In the genomic region with DNA sequence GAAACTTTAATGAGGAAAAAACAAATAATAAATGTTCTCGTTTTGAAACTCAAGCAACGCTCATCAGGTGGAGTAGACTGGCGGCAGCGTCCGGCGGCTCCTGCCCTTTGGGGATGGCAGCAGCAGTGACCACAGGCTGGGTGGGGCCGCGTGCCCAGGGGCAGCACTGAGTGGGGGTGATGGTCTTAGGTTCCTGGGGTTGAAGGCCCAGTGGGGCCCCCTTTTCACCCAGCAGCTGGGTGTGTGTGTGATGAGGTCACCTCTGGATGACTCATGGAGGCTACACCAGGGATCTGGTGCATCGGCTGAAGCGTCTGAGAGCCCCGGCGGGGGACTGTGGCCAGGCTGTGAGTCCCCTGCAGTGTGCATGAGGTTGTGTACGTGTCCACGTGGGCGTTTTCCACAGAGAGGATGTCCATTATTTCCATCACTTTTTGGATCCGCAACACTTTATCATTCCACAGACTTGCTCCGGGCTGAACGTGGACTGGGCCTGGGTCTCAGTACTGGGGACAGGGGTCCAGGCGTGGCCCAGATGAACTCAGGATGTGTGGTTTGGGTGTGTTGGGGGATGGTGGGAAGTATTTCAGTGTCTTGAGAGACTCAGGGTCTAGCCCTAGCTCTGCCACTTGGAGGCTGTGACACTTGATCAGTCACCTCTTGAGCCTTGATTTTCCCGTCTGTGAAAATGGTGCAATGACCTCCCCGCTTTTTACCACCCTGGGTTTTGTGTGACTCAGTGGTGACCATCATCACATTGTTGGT, we compare ENCODE assay signal across 8 cellular contexts. TPM values are rescaled to one million over a fixed set of nuclear protein-coding genes. Genes with fewer than 3 reads are reported as not detected.
DNase-seq lines count a peak whose midpoint lies in the region; ATAC-seq, FAIRE-seq and TF ChIP-seq lines count a peak whose summit lies in the region.

No MANE protein-coding gene starts in this region.

- peaks cover 37 to 45% of the 10 kb centered on the region in 2 donors for H3K36me3 Mint-ChIP-seq in CD4-positive, alpha-beta memory T cell
- H3K36me3 Mint-ChIP-seq in progenitor cell of endocrine pancreas (ENCODE audit: insufficient read depth), result no peaks in the 10 kb centered on the region

- intact Hi-C loops in CD4-positive, alpha-beta memory T cell (cut with micrococcal nuclease), result no loop called here

- H3K9me3 Mint-ChIP-seq in CD4-positive, alpha-beta memory T cell, result no peaks in the 10 kb centered on the region
- no peaks in the 10 kb centered on the region for H3K9me3 Mint-ChIP-seq in progenitor cell of endocrine pancreas (ENCODE audit: low read depth)

- no peak overlapping the region for H3K27ac ChIP-seq in CD4-positive, alpha-beta memory T cell (ENCODE audit: low read depth, low read length)

- CTCF ChIA-PET in CD4-positive, alpha-beta memory T cell (lab: Charles Lee; ENCODE audit: partially characterized antibody), result interaction anchor here (0.9 to 1.5 kb wide), 2 partner anchors 40 to 65 kb away, joined by 3 to 4 read pairs; no protein-coding TSS in a partner anchor

- TF ChIP-seq POLR2A in NB4 (IDR thresholded peaks at IDR 0.05; ENCODE audit: extremely low read depth, insufficient read length), result no peak
- TF ChIP-seq POLR2A in GM12891 (IDR thresholded peaks at IDR 0.05; ENCODE audit: low read depth, low read length), result no peak

- peaks cover 28 to 87% (median 56%) of the 10 kb centered on the region in 4 donors for H3K4me1 Mint-ChIP-seq in CD4-positive, alpha-beta memory T cell
- peaks cover 7% of the 10 kb centered on the region for H3K4me1 Mint-ChIP-seq in progenitor cell of endocrine pancreas (ENCODE audit: low read depth)

- no peaks in the 10 kb centered on the region for H3K27me3 ChIP-seq in CD4-positive, alpha-beta memory T cell (ENCODE audit: insufficient read depth, low read length)

- H3K4me3 ChIP-seq in CD4-positive, alpha-beta memory T cell (ENCODE audit: low read length in 2 of 2), result no peak overlapping the region
- no peak overlapping the region for H3K4me3 ChIP-seq in NB4 (ENCODE audit: low read depth, low read length)

- no peaks in the 10 kb centered on the region for H3K27me3 Mint-ChIP-seq in CD4-positive, alpha-beta memory T cell
- peaks cover 9% of the 10 kb centered on the region for H3K27me3 Mint-ChIP-seq in progenitor cell of endocrine pancreas

- no peak for FAIRE-seq in GM12891 (lab: Jason Lieb, UNC)

- POLR2A ChIA-PET in CD4-positive, alpha-beta memory T cell (lab: Charles Lee; ENCODE audit: partially characterized antibody), result interaction anchor here (22.9 kb wide), 1 partner anchor 15 kb away, joined by 615 read pairs; a partner anchor contains a TSS

- no peak for DNase-seq in CD4-positive, alpha-beta memory T cell
- DNase-seq in NB4 (ENCODE audit: low read depth) (peak; percentile 67), dermis blood vessel endothelial cell (peak; percentile 52), progenitor cell of endocrine pancreas (ENCODE audit: low spot score, unreplicated experiment) (no peak), NCI-H1930 (lab: John Stamatoyannopoulos, UW) (no peak), DMS153 treated with DMSO at 0.1 percent for 48 hours (lab: John Stamatoyannopoulos, UW; ENCODE audit: unreplicated experiment) (no peak), GM12891 (ENCODE audit: insufficient read length, low spot score) (no peak)

- ATAC-seq in GM19324 (IDR thresholded peaks at IDR 0.05; ENCODE audit: low FRiP score, unreplicated experiment), result no peak

- H3K27ac Mint-ChIP-seq in CD4-positive, alpha-beta memory T cell, result peak overlapping the region in 5 of 7 donors; percentile 25 to 70 (median 56)
- H3K27ac Mint-ChIP-seq in progenitor cell of endocrine pancreas, result peak overlapping the region; percentile 49

- no peaks in the 10 kb centered on the region for H3K9me3 ChIP-seq in CD4-positive, alpha-beta memory T cell (ENCODE audit: control insufficient read depth in 1 of 2, low read length in 2 of 2)

- H3K36me3 ChIP-seq in CD4-positive, alpha-beta memory T cell (ENCODE audit: insufficient read depth, low read length), result peaks cover 25% of the 10 kb centered on the region

- H3K4me3 Mint-ChIP-seq in CD4-positive, alpha-beta memory T cell, result peak overlapping the region in 1 of 8 donors; percentile 32
- H3K4me3 Mint-ChIP-seq in progenitor cell of endocrine pancreas (ENCODE audit: low read depth), result no peak overlapping the region

- TF ChIP-seq CTCF in NB4 (IDR thresholded peaks at IDR 0.05; ENCODE audit: low read depth, low read length) (no peak), progenitor cell of endocrine pancreas (IDR thresholded peaks at IDR 0.05; ENCODE audit: unreplicated experiment) (no peak)

- peaks cover 70% of the 10 kb centered on the region for H3K4me1 ChIP-seq in CD4-positive, alpha-beta memory T cell (ENCODE audit: insufficient read depth, low read length)

TF ChIP-seq in GM12891, 5 proteins besides CTCF, POLR2A, EP300 and RAD21:
- no peak for TF ChIP-seq POLR2AphosphoS5 (IDR thresholded peaks at IDR 0.05; ENCODE audit: low read depth, low read length)
- no peak for TF ChIP-seq POU2F2 (IDR thresholded peaks at IDR 0.05; ENCODE audit: low read depth, low read length)
- TF ChIP-seq SPI1 (IDR thresholded peaks at IDR 0.05; ENCODE audit: low read depth, low read length), result no peak
- TF ChIP-seq PAX5 (IDR thresholded peaks at IDR 0.05; ENCODE audit: insufficient read depth, low read length, severe bottlenecking), result no peak
- TF ChIP-seq TAF1 (IDR thresholded peaks at IDR 0.05; ENCODE audit: low read depth, low read length), result no peak

RNA-seq across cellular contexts. Expression of a gene that starts 25.6 kb away (rescaled TPM):
- 100 to 1,000 TPM; 201 to 210 TPM for total RNA-seq in CD4-positive, alpha-beta memory T cell
- 100 to 1,000 TPM; 233 to 306 TPM for polyA plus RNA-seq in CD4-positive, alpha-beta memory T cell
- 22.0 and 31.8 TPM in 2 replicates for total RNA-seq in dermis blood vessel endothelial cell
- total RNA-seq in progenitor cell of endocrine pancreas, result 12.7 and 13.3 TPM in 2 replicates
- polyA plus RNA-seq in GM12891 (2012; ENCODE audit: low read depth, missing spikeins), result 8.4 TPM

RNA-seq across cellular contexts. Expression of a gene that starts 47.6 kb away (rescaled TPM):
- total RNA-seq in CD4-positive, alpha-beta memory T cell, result 10 to 100 TPM; 42.6 to 45.1 TPM
- 10 to 100 TPM in 1 of 2 donors, 1 to 10 TPM in 1; 3.6 to 10.4 TPM for polyA plus RNA-seq in CD4-positive, alpha-beta memory T cell
- 2.5 and 3.1 TPM in 2 replicates for total RNA-seq in dermis blood vessel endothelial cell
- 4.8 and 5.1 TPM in 2 replicates for total RNA-seq in progenitor cell of endocrine pancreas
- polyA plus RNA-seq in GM12891 (2012; ENCODE audit: low read depth, missing spikeins), result 0.94 TPM

Comparison
In these comparisons a context has a peak if more than half of its experiments do, and no peak if none do; other contexts are left out.
1. DNase-seq: peak in NB4 (single experiment) and dermis blood vessel endothelial cell (single experiment); none in CD4-positive, alpha-beta memory T cell (0 of 5), progenitor cell of endocrine pancreas (single experiment), NCI-H1930 (0 of 2), DMS153 treated with DMSO at 0.1 percent for 48 hours (single experiment) and GM12891 (single experiment).